16 cellular contexts compared by ENCODE assay signal in genomic region chr4:81632581-81633247, GRCh38.
DNase-seq lines count a peak whose midpoint lies in the region; ATAC-seq, FAIRE-seq and TF ChIP-seq lines count a peak whose summit lies in the region.
"Had no signal": no experiment of that assay in that cellular context is flagged by ENCODE, and none has a peak within 500 bp of the region (broad histone marks: within the 10 kb centered on the region; RNA-seq: fewer than 3 reads in every experiment).

No MANE protein-coding gene starts in this region.

- no peaks in the 10 kb centered on the region for H3K9me3 ChIP-seq in fibroblast of lung (ENCODE audit: control insufficient read depth, insufficient read depth, low read depth, low read length)
- H3K9me3 ChIP-seq in osteoblast (ENCODE audit: low read depth, low read length) = no peaks in the 10 kb centered on the region
- H3K9me3 ChIP-seq in SK-N-SH = no peaks in the 10 kb centered on the region
- H3K9me3 ChIP-seq: mucosa of descending colon, upper lobe of right lung had no signal

- H2AFZ ChIP-seq in fibroblast of lung (ENCODE audit: low read length) (no peak overlapping the region), osteoblast (ENCODE audit: low read length) (no peak overlapping the region), SK-N-SH (ENCODE audit: low read depth) (no peak overlapping the region; the same call in 1 of the 2 replicates)

- H3K4me3 Mint-ChIP-seq in Calu3 (ENCODE audit: low read depth, unreplicated experiment) = no peak overlapping the region
- H3K4me3 Mint-ChIP-seq: T-cell had no signal

- H4K20me1 ChIP-seq in fibroblast of lung (ENCODE audit: control insufficient read depth, extremely low read depth, insufficient read depth, low read length) (no peaks in the 10 kb centered on the region), osteoblast (ENCODE audit: insufficient read depth, low read length) (no peaks in the 10 kb centered on the region), SK-N-SH (ENCODE audit: insufficient read depth) (no peaks in the 10 kb centered on the region)
- H4K20me1 ChIP-seq: BLaER1 treated with 17β-estradiol and CSF1 and Interleukin-3, amounts not matched to agents 10 nM and 100 nM had no signal

- H3F3A ChIP-seq in SK-N-SH (replicated peaks; ENCODE audit: insufficient read depth) = no peaks in the 10 kb centered on the region

- H3K27me3 Mint-ChIP-seq in Calu3 (ENCODE audit: unreplicated experiment) = no peaks in the 10 kb centered on the region
- H3K27me3 Mint-ChIP-seq: T-cell had no signal

- H3K27me3 ChIP-seq in fibroblast of lung (ENCODE audit: control insufficient read depth, insufficient read depth, low read length) (no peaks in the 10 kb centered on the region), osteoblast (ENCODE audit: insufficient read depth, low read length) (no peaks in the 10 kb centered on the region), SK-N-SH (ENCODE audit: insufficient read depth) (no peaks in the 10 kb centered on the region)
- H3K27me3 ChIP-seq: BLaER1 treated with 17β-estradiol and CSF1 and Interleukin-3, amounts not matched to agents 10 nM and 100 nM; upper lobe of right lung had no signal

- H3K27ac Mint-ChIP-seq in Calu3 (ENCODE audit: unreplicated experiment) = peak overlapping the region; percentile 52
- H3K27ac Mint-ChIP-seq: T-cell had no signal

- H3K27ac ChIP-seq in fibroblast of lung (ENCODE audit: insufficient read depth, low read length) (peak overlapping the region; percentile 49), osteoblast (ENCODE audit: low read depth, low read length) (peak overlapping the region; percentile 45), SK-N-SH (ENCODE audit: low read depth in 2 of 2, low read length in 1 of 2) (no peak overlapping the region)
- H3K27ac ChIP-seq: upper lobe of right lung had no signal

- peaks cover 6% of the 10 kb centered on the region for H3K4me1 ChIP-seq in fibroblast of lung (ENCODE audit: control insufficient read depth, extremely low read depth, insufficient read depth, low read length)
- peaks cover 11% of the 10 kb centered on the region for H3K4me1 ChIP-seq in osteoblast (ENCODE audit: insufficient read depth, low read length)
- H3K4me1 ChIP-seq in SK-N-SH (ENCODE audit: control insufficient read depth in 1 of 2, insufficient read depth in 2 of 2, low read depth in 1 of 2, low read length in 1 of 2) = no peaks in the 10 kb centered on the region

- no peak for ATAC-seq in Right ventricle myocardium superior (ENCODE audit: poor library complexity)
- ATAC-seq: T-cell had no signal

- DNase-seq in Calu3 (no peak), RCC 7860 (ENCODE audit: low spot score) (peak; percentile 84), fibroblast of lung (ENCODE audit: low read depth in 2 of 2) (peak in 1 of 2 donors; percentile 29), osteoblast (ENCODE audit: insufficient read length, low spot score, missing footprints) (no peak), NOMO-1 (lab: John Stamatoyannopoulos, UW; ENCODE audit: unreplicated experiment in 2 of 2) (no peak), Right ventricle myocardium superior (no peak), SK-N-SH (no peak)
- no peak for DNase-seq in activated naive CD4-positive, alpha-beta T cell treated with Interleukin-2 at 50 U/mL for 16 hours
- DNase-seq: activated CD4-positive, CD25-positive, alpha-beta regulatory T cell treated with anti-CD3 and anti-CD28 coated beads, Interleukin-2, amount 50 U/mL, for 72 hours; mucosa of descending colon; NCI-H1092 treated with DMSO at 0.1 percent for 48 hours; posterior cingulate gyrus; T-cell; upper lobe of right lung had no signal

- POLR2A ChIA-PET in SK-N-SH (lab: Yijun Ruan, JAX) = no interaction called here

- peak; percentile 95 for FAIRE-seq in RCC 7860 (lab: Jason Lieb, UNC)
- FAIRE-seq: colon had no signal

- no peak for TF ChIP-seq CTCF in Calu3 (IDR thresholded peaks at IDR 0.05; ENCODE audit: unreplicated experiment)
- TF ChIP-seq CTCF in fibroblast of lung (conservative IDR thresholded peaks at IDR 0.05 in 1 of 2, IDR thresholded peaks at IDR 0.05 in 1 of 2; ENCODE audit: low read depth in 1 of 2, low read length in 2 of 2) = no peak
- TF ChIP-seq CTCF in osteoblast (IDR thresholded peaks at IDR 0.05; ENCODE audit: extremely low read depth, low read depth, low read length) = no peak
- no peak for TF ChIP-seq CTCF in SK-N-SH (IDR thresholded peaks at IDR 0.05)

- no TSS peak for BruUV-seq in Calu3 (replicated peaks; lab: Mats Ljungman, UMichigan)

- no peak for TF ChIP-seq EP300 in SK-N-SH (IDR thresholded peaks at IDR 0.05; ENCODE audit: borderline replicate concordance in 1 of 2, low read depth in 1 of 2, low read length in 1 of 2)

- peaks cover 2% of the 10 kb centered on the region for H3K9me3 Mint-ChIP-seq in Calu3 (ENCODE audit: low read depth, unreplicated experiment)
- H3K9me3 Mint-ChIP-seq: T-cell had no signal

- no peak overlapping the region for H3K4me2 ChIP-seq in fibroblast of lung (ENCODE audit: extremely low read depth, insufficient read depth, low read length)
- H3K4me2 ChIP-seq in osteoblast (ENCODE audit: insufficient read depth, low read length) = no peak overlapping the region
- no peak overlapping the region for H3K4me2 ChIP-seq in SK-N-SH

- peaks cover 5% of the 10 kb centered on the region for H3K36me3 Mint-ChIP-seq in Calu3 (ENCODE audit: insufficient read depth, unreplicated experiment)
- H3K36me3 Mint-ChIP-seq: T-cell had no signal

- no peaks in the 10 kb centered on the region for H3K79me2 ChIP-seq in fibroblast of lung (ENCODE audit: control insufficient read depth, insufficient read depth, low read length)
- no peaks in the 10 kb centered on the region for H3K79me2 ChIP-seq in osteoblast (ENCODE audit: insufficient read depth, low read length)
- H3K79me2 ChIP-seq in SK-N-SH (ENCODE audit: insufficient read depth) = no peaks in the 10 kb centered on the region

- H3K36me3 ChIP-seq in fibroblast of lung (ENCODE audit: control insufficient read depth, insufficient read depth, low read length) (no peaks in the 10 kb centered on the region), osteoblast (ENCODE audit: insufficient read depth, low read length) (no peaks in the 10 kb centered on the region), SK-N-SH (replicated peaks in 1 of 2; ENCODE audit: control insufficient read depth in 1 of 2, insufficient read depth in 2 of 2, low read length in 1 of 2) (no peaks in the 10 kb centered on the region)
- H3K36me3 ChIP-seq: BLaER1 treated with 17β-estradiol and CSF1 and Interleukin-3, amounts not matched to agents 10 nM and 100 nM; upper lobe of right lung had no signal

- 6% methylated on average over 9 of the region's 9 CpGs for WGBS in SK-N-SH (ENCODE audit: low lambda C conversion rate)

- H3K9ac ChIP-seq in fibroblast of lung (ENCODE audit: insufficient read depth, low read length) (no peak overlapping the region), SK-N-SH (no peak overlapping the region)
- H3K9ac ChIP-seq: BLaER1 treated with 17β-estradiol and CSF1 and Interleukin-3, amounts not matched to agents 10 nM and 100 nM had no signal

- no peaks in the 10 kb centered on the region for H3K9me2 ChIP-seq in SK-N-SH

- CTCF ChIA-PET in Calu3 (lab: Charles Lee) (no interaction called here), SK-N-SH (lab: Yijun Ruan, JAX) (no interaction called here)

- TF ChIP-seq RAD21 in SK-N-SH (IDR thresholded peaks at IDR 0.05; ENCODE audit: low read length) = no peak

- peaks cover 49% of the 10 kb centered on the region for H3K4me1 Mint-ChIP-seq in Calu3 (ENCODE audit: low read depth, unreplicated experiment)

- no peak overlapping the region for H3K4me3 ChIP-seq in fibroblast of lung (replicated peaks in 1 of 4; ENCODE audit: control extremely low read depth in 1 of 4, insufficient read depth in 1 of 4, low read depth in 3 of 4, low read length in 4 of 4)
- no peak overlapping the region for H3K4me3 ChIP-seq in osteoblast (ENCODE audit: insufficient read depth, low read length)
- H3K4me3 ChIP-seq in SK-N-SH (ENCODE audit: low read depth in 2 of 2, low read length in 1 of 2) = no peak overlapping the region
- H3K4me3 ChIP-seq: BLaER1 treated with 17β-estradiol and CSF1 and Interleukin-3, amounts not matched to agents 10 nM and 100 nM; mucosa of descending colon; upper lobe of right lung had no signal

- intact Hi-C loops in Calu3 (cut with micrococcal nuclease; ENCODE audit: unreplicated experiment) = no loop called here
- intact Hi-C loops in Right ventricle myocardium superior (cut with DNase I) = no loop called here

TF ChIP-seq in SK-N-SH, 30 proteins besides CTCF, POLR2A, EP300 and RAD21 (continues in another document):
- TF ChIP-seq SIN3A (IDR thresholded peaks at IDR 0.05; ENCODE audit: borderline replicate concordance, low read depth, low read length) = no peak
- TF ChIP-seq RFX5 (IDR thresholded peaks at IDR 0.05; ENCODE audit: low read length) = no peak
- no peak for TF ChIP-seq GATA2 (CRISPR knock-in tag; IDR thresholded peaks at IDR 0.05)
- TF ChIP-seq USF1 (IDR thresholded peaks at IDR 0.05; ENCODE audit: borderline replicate concordance, low read depth) = no peak
- TF ChIP-seq PBX3 (IDR thresholded peaks at IDR 0.05) = no peak

Comparison
In these comparisons a context has a peak if more than half of its experiments do, and no peak if none do; other contexts are left out.
1. H3K27ac ChIP-seq: peak in fibroblast of lung (single experiment) and osteoblast (single experiment); none in SK-N-SH (0 of 2).